Comparison of ENCODE assay signal across 9 cellular contexts in genomic region chr4:39700500-39700899, GRCh38. TPM values are rescaled to one million over a fixed set of nuclear protein-coding genes. Genes with fewer than 3 reads are reported as not detected.
DNase-seq lines count a peak whose midpoint lies in the region; ATAC-seq and TF ChIP-seq lines count a peak whose summit lies in the region.
"Had no signal": no experiment of that assay in that cellular context is flagged by ENCODE, and none has a peak within 500 bp of the region (broad histone marks: within the 10 kb centered on the region; RNA-seq: fewer than 3 reads in every experiment).

No MANE protein-coding gene starts in this region.

- H3K27ac ChIP-seq in 22Rv1: peak overlapping the region; percentile 91
- H3K27ac ChIP-seq in HCT116 (ENCODE audit: low read depth, low read length): no peak overlapping the region

- peak overlapping the region; percentile 92; the same call in 1 of the 2 replicates for H3K4me2 ChIP-seq in HCT116 (ENCODE audit: low read length)

- H3K27me3 ChIP-seq in HCT116 (ENCODE audit: insufficient read depth, low read length): no peaks in the 10 kb centered on the region

- no peaks in the 10 kb centered on the region for H3K9me2 ChIP-seq in HCT116 (ENCODE audit: insufficient read depth)

- no peak for TF ChIP-seq RAD21 in HCT116 (IDR thresholded peaks at IDR 0.05; ENCODE audit: low read depth)

- no peak overlapping the region for H2AFZ ChIP-seq in HCT116 (ENCODE audit: low read depth, low read length, poor library complexity, severe bottlenecking)

- no peaks in the 10 kb centered on the region for H3K9me3 Mint-ChIP-seq in memory B cell

- RAD21 ChIA-PET in HCT116 (lab: Charles Lee; ENCODE audit: low non-redundant PET in 1 of 2, low total read pairs in 2 of 2, uncharacterized antibody in 2 of 2, unreplicated experiment in 2 of 2): no interaction called here

- no peaks in the 10 kb centered on the region for H3K9me3 ChIP-seq in HCT116 (ENCODE audit: control insufficient read depth in 1 of 2, insufficient read depth in 1 of 2, low read depth in 1 of 2, low read length in 2 of 2)

- H3K4me1 Mint-ChIP-seq in memory B cell: peaks cover 25% of the 10 kb centered on the region

- BruUV-seq in HCT116 (replicated peaks; lab: Mats Ljungman, UMichigan): no TSS peak

- H3K36me3 ChIP-seq in HCT116 (ENCODE audit: control insufficient read depth in 1 of 2, insufficient read depth in 2 of 2, low read length in 2 of 2): peaks cover 7 to 8% of the 10 kb centered on the region in 2 experiments; a peak in 3 of 4 replicates

- ATAC-seq in HCT116 (no peak), memory B cell (ENCODE audit: low read depth) (no peak), HG03460 (IDR thresholded peaks at IDR 0.05; ENCODE audit: unreplicated experiment) (no peak)

- H3K4me3 ChIP-seq in HCT116 (replicated peaks in 1 of 2; ENCODE audit: low read depth in 1 of 2, low read length in 2 of 2): no peak overlapping the region; a peak in 1 of 4 replicates
- H3K4me3 ChIP-seq in astrocyte of the cerebellum (ENCODE audit: low read depth, low read length): peak overlapping the region; percentile 84

- TF ChIP-seq POLR2A in HCT116 (IDR thresholded peaks at IDR 0.05; ENCODE audit: borderline replicate concordance, extremely low read depth, insufficient read depth, insufficient read length): no peak

- CTCF ChIA-PET in HCT116 (lab: Charles Lee): no interaction called here

- TF ChIP-seq CTCF in 22Rv1 (IDR thresholded peaks at IDR 0.05) (no peak), HCT116 (IDR thresholded peaks at IDR 0.05 in 2 of 3, conservative IDR thresholded peaks at IDR 0.05 in 1 of 3; ENCODE audit: borderline replicate concordance in 1 of 3, insufficient read depth in 1 of 3, low read depth in 2 of 3, low read length in 2 of 3) (no peak), astrocyte of the cerebellum (IDR thresholded peaks at IDR 0.05; ENCODE audit: low read depth, low read length, missing control alignments) (no peak)

- in situ Hi-C loops in astrocyte of the cerebellum (cut with HindIII; ENCODE audit: low sequenced_read_pairs): no loop called here

- peaks cover 29% of the 10 kb centered on the region; the same call in 1 of the 2 replicates for H4K20me1 ChIP-seq in HCT116 (ENCODE audit: insufficient read depth)

- no peak overlapping the region for H3K9ac ChIP-seq in HCT116 (ENCODE audit: low read length)

- no peaks in the 10 kb centered on the region for H3K36me3 Mint-ChIP-seq in memory B cell

- peak overlapping the region; percentile 73 for H3K27ac Mint-ChIP-seq in memory B cell

- POLR2A ChIA-PET in HCT116 (lab: Charles Lee): interaction anchor here (1.3 kb wide), 1 partner anchor 8 kb away, joined by 3 read pairs; no protein-coding TSS in a partner anchor

- DNase-seq in HCT116 (ENCODE audit: low read depth, low spot score) (no peak), astrocyte of the cerebellum (ENCODE audit: low read depth) (no peak), memory B cell (ENCODE audit: low spot score in 2 of 2) (no peak), GM19240 (ENCODE audit: insufficient read length, low spot score) (no peak), LoVo (ENCODE audit: low spot score) (no peak), superior temporal gyrus (ENCODE audit: extremely low spot score) (no peak)
- DNase-seq: NCI-H748 treated with DMSO at 0.1 percent for 48 hours had no signal

- H3K4me1 ChIP-seq in HCT116 (ENCODE audit: control insufficient read depth in 1 of 2, insufficient read depth in 2 of 2, low read length in 2 of 2): peaks cover 24 to 56% of the 10 kb centered on the region in 2 experiments

- peaks cover 76% of the 10 kb centered on the region for H3K79me2 ChIP-seq in HCT116 (ENCODE audit: insufficient read depth, low read length)

- H3K4me3 Mint-ChIP-seq in memory B cell: peak overlapping the region; percentile 31

- H3K27me3 Mint-ChIP-seq in memory B cell: no peaks in the 10 kb centered on the region

- intact Hi-C loops in HCT116 (cut with micrococcal nuclease): no loop called here

TF ChIP-seq in HCT116, 20 proteins besides CTCF, POLR2A, EP300 and RAD21:
- TF ChIP-seq CBX3 (IDR thresholded peaks at IDR 0.05; ENCODE audit: low read depth) (no peak), SIN3A (IDR thresholded peaks at IDR 0.05; ENCODE audit: low read depth) (no peak), SP1 (IDR thresholded peaks at IDR 0.05; ENCODE audit: low read depth) (no peak), YY1 (IDR thresholded peaks at IDR 0.05; ENCODE audit: extremely low read depth, insufficient replicate concordance, low read depth, low read length) (no peak), SRF (IDR thresholded peaks at IDR 0.05; ENCODE audit: low read depth) (no peak), CEBPB (IDR thresholded peaks at IDR 0.05; ENCODE audit: low read depth) (no peak), ZFX (IDR thresholded peaks at IDR 0.05) (no peak)

RNA-seq across cellular contexts. Expression of gene UBE2K, which starts 2.6 kb away (rescaled TPM):
- total RNA-seq in HCT116 (2021; ENCODE audit: unreplicated experiment): 126 TPM
- 86.3 and 91.4 TPM in 2 replicates for polyA plus RNA-seq in HCT116 (2012)
